Comparison of ENCODE assay signal across 20 cellular contexts in the genomic region with DNA sequence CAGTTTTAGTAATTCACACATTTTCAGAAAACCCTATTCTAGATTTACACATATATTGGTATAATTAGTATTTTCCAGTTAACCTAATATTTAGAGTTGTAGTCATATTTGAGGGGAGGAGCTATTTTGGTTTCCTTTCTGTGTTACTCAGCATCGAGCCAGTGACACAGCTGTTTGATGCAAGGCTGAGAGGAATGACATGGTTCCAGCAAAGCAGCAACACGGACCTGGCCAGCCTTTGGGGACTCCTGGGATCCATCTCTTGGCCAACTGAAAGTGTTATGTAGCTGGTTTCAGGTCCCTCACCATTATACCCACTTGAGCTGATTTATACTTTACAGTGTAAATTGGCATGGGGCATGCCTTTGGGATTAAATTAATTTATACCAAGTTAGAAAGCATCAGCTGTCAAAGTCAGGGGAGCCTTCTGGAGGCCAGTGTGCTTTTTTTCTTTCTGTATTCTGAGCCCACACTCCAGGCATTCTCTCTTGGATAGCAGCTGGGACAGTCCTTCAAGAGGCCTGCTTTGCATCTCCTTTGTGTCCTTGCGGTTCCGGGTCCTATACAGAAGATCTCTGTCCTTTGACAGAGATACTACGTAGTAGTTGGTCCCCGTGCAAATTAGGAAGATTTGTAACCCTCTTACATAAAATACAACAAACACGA.
DNase-seq lines count a peak whose midpoint lies in the region; ATAC-seq, FAIRE-seq and TF ChIP-seq lines count a peak whose summit lies in the region.
"Had no signal": no experiment of that assay in that cellular context is flagged by ENCODE, and none has a peak within 500 bp of the region (broad histone marks: within the 10 kb centered on the region; RNA-seq: fewer than 3 reads in every experiment).

No MANE protein-coding gene starts in this region.

- FAIRE-seq in GM19239 (lab: Jason Lieb, UNC), result no peak

- H3K4me2 ChIP-seq in mesendoderm (ENCODE audit: low read length), result no peak overlapping the region

- H3K4me1 Mint-ChIP-seq in CD8-positive, alpha-beta T cell (ENCODE audit: low read depth), result no peaks in the 10 kb centered on the region
- no peaks in the 10 kb centered on the region for H3K4me1 Mint-ChIP-seq in activated T-helper 2 cell treated with anti-CD3 and anti-CD28 coated beads, Interferon-gamma antibody, Interleukin-2, Interleukin-4, amounts not matched to agents 10 μg/mL and 5 μg/mL and 100 μg/mL, durations not matched to agents 14 hours and 24 hours and 36 hours (ENCODE audit: low read depth)
- H3K4me1 Mint-ChIP-seq: activated naive CD8-positive, alpha-beta T cell treated with anti-CD3 and anti-CD28 coated beads for 36 hours had no signal

- TF ChIP-seq CTCF in CD8-positive, alpha-beta T cell (IDR thresholded peaks at IDR 0.05), result no peak

- no peak overlapping the region for H2BK120ac ChIP-seq in mesendoderm (ENCODE audit: low read depth, low read length)

- H3K36me3 ChIP-seq in ectodermal cell (ENCODE audit: control insufficient read depth, insufficient read depth, low read length) (no peaks in the 10 kb centered on the region), mesendoderm (ENCODE audit: control insufficient read depth, insufficient read depth, low read length) (no peaks in the 10 kb centered on the region)
- H3K36me3 ChIP-seq in CD8-positive, alpha-beta T cell (ENCODE audit: insufficient read depth, low read length), result no peaks in the 10 kb centered on the region
- H3K36me3 ChIP-seq: breast epithelium, Peyer's patch, vagina had no signal

- H3K79me1 ChIP-seq in mesendoderm (ENCODE audit: low read length), result peaks cover 25% of the 10 kb centered on the region

- H2BK15ac ChIP-seq in mesendoderm (replicated peaks; ENCODE audit: low read depth), result no peak overlapping the region

- H3K23ac ChIP-seq in mesendoderm (ENCODE audit: low read length), result peak overlapping the region; percentile 18

- H3K4me1 ChIP-seq in ectodermal cell (ENCODE audit: control insufficient read depth, insufficient read depth, low read length) (peaks cover 45% of the 10 kb centered on the region), mesendoderm (ENCODE audit: control insufficient read depth, low read depth, low read length) (peaks cover 23% of the 10 kb centered on the region)
- no peaks in the 10 kb centered on the region for H3K4me1 ChIP-seq in CD8-positive, alpha-beta T cell (ENCODE audit: insufficient read depth, low read length)
- H3K4me1 ChIP-seq: breast epithelium, Peyer's patch, vagina had no signal

- H3K9me3 ChIP-seq in ectodermal cell (ENCODE audit: control insufficient read depth, low read length), result no peaks in the 10 kb centered on the region
- H3K9me3 ChIP-seq in CD8-positive, alpha-beta T cell (ENCODE audit: low read length), result no peaks in the 10 kb centered on the region
- H3K9me3 ChIP-seq: breast epithelium, Peyer's patch, vagina had no signal

- H3K56ac ChIP-seq in mesendoderm (ENCODE audit: low read length), result peak overlapping the region; percentile 34

- no peak overlapping the region for H3K4me3 Mint-ChIP-seq in CD8-positive, alpha-beta T cell
- H3K4me3 Mint-ChIP-seq in activated T-helper 2 cell treated with anti-CD3 and anti-CD28 coated beads, Interferon-gamma antibody, Interleukin-2, Interleukin-4, amounts not matched to agents 10 μg/mL and 5 μg/mL and 100 μg/mL, durations not matched to agents 14 hours and 24 hours and 36 hours (ENCODE audit: low read depth), result no peak overlapping the region
- H3K4me3 Mint-ChIP-seq: activated naive CD8-positive, alpha-beta T cell treated with anti-CD3 and anti-CD28 coated beads for 36 hours had no signal

- H3K9ac ChIP-seq in mesendoderm (ENCODE audit: low read length), result no peak overlapping the region

- ATAC-seq in Right ventricle myocardium inferior, result peak; percentile 78
- ATAC-seq in CD8-positive, alpha-beta T cell, result no peak
- ATAC-seq: left lobe of liver had no signal

- H3K36me3 Mint-ChIP-seq in CD8-positive, alpha-beta T cell, result no peaks in the 10 kb centered on the region
- no peaks in the 10 kb centered on the region for H3K36me3 Mint-ChIP-seq in activated T-helper 2 cell treated with anti-CD3 and anti-CD28 coated beads, Interferon-gamma antibody, Interleukin-2, Interleukin-4, amounts not matched to agents 10 μg/mL and 5 μg/mL and 100 μg/mL, durations not matched to agents 14 hours and 24 hours and 36 hours (ENCODE audit: low read depth)
- H3K36me3 Mint-ChIP-seq: activated naive CD8-positive, alpha-beta T cell treated with anti-CD3 and anti-CD28 coated beads for 36 hours had no signal

- no peaks in the 10 kb centered on the region for H3K9me3 Mint-ChIP-seq in CD8-positive, alpha-beta T cell
- no peaks in the 10 kb centered on the region for H3K9me3 Mint-ChIP-seq in activated T-helper 2 cell treated with anti-CD3 and anti-CD28 coated beads, Interferon-gamma antibody, Interleukin-2, Interleukin-4, amounts not matched to agents 10 μg/mL and 5 μg/mL and 100 μg/mL, durations not matched to agents 14 hours and 24 hours and 36 hours
- H3K9me3 Mint-ChIP-seq: activated naive CD8-positive, alpha-beta T cell treated with anti-CD3 and anti-CD28 coated beads for 36 hours; H9 had no signal

- H3K79me2 ChIP-seq in mesendoderm (ENCODE audit: control insufficient read depth, insufficient read depth, low read length), result peaks cover 77% of the 10 kb centered on the region

- H2BK5ac ChIP-seq in mesendoderm (ENCODE audit: low read length), result no peak overlapping the region

- intact Hi-C loops in Right ventricle myocardium inferior (cut with DNase I) (no loop called here), cardiac septum (cut with DNase I) (no loop called here)
- intact Hi-C loops in CD8-positive, alpha-beta T cell (cut with DNase I, micrococcal nuclease), result no loop called here
- intact Hi-C loops in activated T-helper 2 cell treated with anti-CD3 and anti-CD28 coated beads, Interferon-gamma antibody, Interleukin-2, Interleukin-4, amounts not matched to agents 10 μg/mL and 5 μg/mL and 100 μg/mL, durations not matched to agents 14 hours and 24 hours and 36 hours (cut with micrococcal nuclease), result no loop called here

- no peak overlapping the region for H3K18ac ChIP-seq in mesendoderm (ENCODE audit: low read length)

- H2AK5ac ChIP-seq in mesendoderm (ENCODE audit: low read length), result no peak overlapping the region

- H3K27ac ChIP-seq in ectodermal cell (ENCODE audit: insufficient read depth, low read depth, low read length, poor library complexity, severe bottlenecking) (peak overlapping the region; percentile 80), mesendoderm (ENCODE audit: low read depth, low read length) (peak overlapping the region; percentile 28)
- no peak overlapping the region for H3K27ac ChIP-seq in CD8-positive, alpha-beta T cell (ENCODE audit: low read depth, low read length)
- H3K27ac ChIP-seq: breast epithelium, Peyer's patch, vagina had no signal

- CTCF ChIA-PET in CD8-positive, alpha-beta T cell (lab: Charles Lee), result interaction anchor here (1.0 kb wide), 1 partner anchor 30 kb away, joined by 4 read pairs; no protein-coding TSS in a partner anchor

- no peak overlapping the region for H3K27ac Mint-ChIP-seq in CD8-positive, alpha-beta T cell
- no peak overlapping the region for H3K27ac Mint-ChIP-seq in activated T-helper 2 cell treated with anti-CD3 and anti-CD28 coated beads, Interferon-gamma antibody, Interleukin-2, Interleukin-4, amounts not matched to agents 10 μg/mL and 5 μg/mL and 100 μg/mL, durations not matched to agents 14 hours and 24 hours and 36 hours
- H3K27ac Mint-ChIP-seq: activated naive CD8-positive, alpha-beta T cell treated with anti-CD3 and anti-CD28 coated beads for 36 hours had no signal

- H4K5ac ChIP-seq in mesendoderm (ENCODE audit: low read length), result no peak overlapping the region

- no peak overlapping the region for H3K4ac ChIP-seq in mesendoderm (ENCODE audit: low read depth, low read length)

- H3K4me3 ChIP-seq in ectodermal cell (ENCODE audit: insufficient read depth, low read depth, low read length) (no peak overlapping the region), mesendoderm (ENCODE audit: low read length) (no peak overlapping the region)
- H3K4me3 ChIP-seq in CD8-positive, alpha-beta T cell (ENCODE audit: low read depth, low read length), result no peak overlapping the region
- H3K4me3 ChIP-seq: breast epithelium, Peyer's patch, vagina had no signal

- DNase-seq in Right ventricle myocardium inferior (ENCODE audit: missing footprints), result no peak
- no peak for DNase-seq in cardiac septum (ENCODE audit: low spot score)
- peak; percentile 44 for DNase-seq in mesendoderm
- no peak for DNase-seq in CD8-positive, alpha-beta T cell
- no peak for DNase-seq in GM19239 (ENCODE audit: insufficient read length, low spot score)
- DNase-seq in GM03348 (ENCODE audit: low spot score), result no peak
- DNase-seq in activated T-helper 2 cell treated with anti-CD3 and anti-CD28 coated beads, Interferon-gamma antibody, Interleukin-2, Interleukin-4, amounts not matched to agents 10 μg/mL and 5 μg/mL and 100 μg/mL, durations not matched to agents 14 hours and 24 hours and 36 hours (ENCODE audit: low spot score), result no peak
- DNase-seq: activated CD4-positive, alpha-beta T cell treated with anti-CD3 and anti-CD28 coated beads, Interleukin-2, amount 50 U/mL, for 4 hours; activated naive CD8-positive, alpha-beta T cell treated with anti-CD3 and anti-CD28 coated beads for 36 hours; activated T-cell treated with anti-CD3 and anti-CD28 coated beads, Interleukin-2, amount 50 U/mL, for 1 hour; Calu3; H9; NCI-H1436; NCI-H510A treated with DMSO at 0.1 percent for 48 hours; Peyer's patch; stimulated activated CD4-positive, alpha-beta T cell treated with anti-CD3 and anti-CD28 coated beads, Interleukin-1b, Interleukin-23, amount 100 ng/mL, for 48 hours had no signal

- WGBS in ectodermal cell, 2 experiments, result 27 to 35% methylated on average over 7 of the region's 7 CpGs
- no CpG with 5 or more reads among the region's 7 CpGs for WGBS in mesendoderm (ENCODE audit: extremely low coverage, insufficient coverage, low lambda C conversion rate)

- POLR2A ChIA-PET in CD8-positive, alpha-beta T cell (lab: Charles Lee), result no interaction called here

- H3K27me3 Mint-ChIP-seq in CD8-positive, alpha-beta T cell (ENCODE audit: low read depth), result peaks cover 21% of the 10 kb centered on the region
- peaks cover 9% of the 10 kb centered on the region for H3K27me3 Mint-ChIP-seq in activated T-helper 2 cell treated with anti-CD3 and anti-CD28 coated beads, Interferon-gamma antibody, Interleukin-2, Interleukin-4, amounts not matched to agents 10 μg/mL and 5 μg/mL and 100 μg/mL, durations not matched to agents 14 hours and 24 hours and 36 hours (ENCODE audit: low read depth)

- no peak overlapping the region for H4K8ac ChIP-seq in mesendoderm (ENCODE audit: low read depth, low read length)

- H3K27me3 ChIP-seq in ectodermal cell (ENCODE audit: control insufficient read depth, insufficient read depth, low read length, poor library complexity, severe bottlenecking) (no peaks in the 10 kb centered on the region), mesendoderm (ENCODE audit: insufficient read depth, low read length, poor library complexity) (no peaks in the 10 kb centered on the region)
- no peaks in the 10 kb centered on the region for H3K27me3 ChIP-seq in CD8-positive, alpha-beta T cell (ENCODE audit: insufficient read depth, low read length)
- H3K27me3 ChIP-seq: Peyer's patch, vagina had no signal
